ENCODE assay signal across 13 cellular contexts in genomic region chr6:108156180-108156937, GRCh38. TPM values are rescaled to one million over a fixed set of nuclear protein-coding genes. Genes with fewer than 3 reads are reported as not detected.
DNase-seq lines count a peak whose midpoint lies in the region; ATAC-seq and TF ChIP-seq lines count a peak whose summit lies in the region.
"Had no signal": no experiment of that assay in that cellular context is flagged by ENCODE, and none has a peak within 500 bp of the region (broad histone marks: within the 10 kb centered on the region; RNA-seq: fewer than 3 reads in every experiment).

No MANE protein-coding gene starts in this region.

- TF ChIP-seq CTCF in esophagus muscularis mucosa (IDR thresholded peaks at IDR 0.05): no peak
- TF ChIP-seq CTCF in left ventricle myocardium inferior (IDR thresholded peaks at IDR 0.05; ENCODE audit: borderline replicate concordance): no peak

- DNase-seq in activated naive CD4-positive, alpha-beta T cell treated with Interleukin-2 at 50 U/mL for 16 hours: no peak
- DNase-seq in NCI-H2196 (lab: John Stamatoyannopoulos, UW; ENCODE audit: unreplicated experiment) (peak; percentile 29), esophagus muscularis mucosa (ENCODE audit: extremely low spot score) (peak; percentile 88), left ventricle myocardium inferior (no peak), NAMALWA (ENCODE audit: low spot score) (no peak)
- DNase-seq in stimulated activated effector memory CD8-positive, alpha-beta T cell treated with anti-CD3 and anti-CD28 coated beads, Interleukin-12 subunit alpha, Interleukin-12 subunit beta, amount 100 ng/mL, for 72 hours (ENCODE audit: low spot score in 2 of 2): no peak
- DNase-seq: activated CD4-positive, alpha-beta T cell treated with anti-CD3 and anti-CD28 coated beads, Interleukin-2, amount 50 U/mL, for 48 hours; heart left ventricle had no signal

- TF ChIP-seq POLR2A in esophagus muscularis mucosa (IDR thresholded peaks at IDR 0.05; ENCODE audit: low read depth): no peak

- no peak for TF ChIP-seq EP300 in esophagus muscularis mucosa (IDR thresholded peaks at IDR 0.05)

- peaks cover 4% of the 10 kb centered on the region for H3K9me3 Mint-ChIP-seq in activated naive CD4-positive, alpha-beta T cell treated with anti-CD3 and anti-CD28 coated beads, Interleukin-2, amount 50 U/mL, for 24 hours
- no peaks in the 10 kb centered on the region for H3K9me3 Mint-ChIP-seq in stimulated activated effector memory CD8-positive, alpha-beta T cell treated with anti-CD3 and anti-CD28 coated beads, Interleukin-12 subunit alpha, Interleukin-12 subunit beta, amount 100 ng/mL, for 72 hours
- H3K9me3 Mint-ChIP-seq: activated naive CD4-positive, alpha-beta T cell treated with anti-CD3 and anti-CD28 coated beads, Interleukin-2, amount 50 U/mL, for 72 hours had no signal

- intact Hi-C loops in esophagus muscularis mucosa (cut with DNase I) (no loop called here), left ventricle myocardium inferior (cut with micrococcal nuclease) (no loop called here)

- H3K9me3 ChIP-seq in esophagus muscularis mucosa (no peaks in the 10 kb centered on the region), left ventricle myocardium inferior (replicated peaks) (no peaks in the 10 kb centered on the region)
- H3K9me3 ChIP-seq: heart left ventricle had no signal

- H3K4me3 Mint-ChIP-seq in activated naive CD4-positive, alpha-beta T cell treated with anti-CD3 and anti-CD28 coated beads, Interleukin-2, amount 50 U/mL, for 24 hours: peak overlapping the region; percentile 44
- H3K4me3 Mint-ChIP-seq in stimulated activated effector memory CD8-positive, alpha-beta T cell treated with anti-CD3 and anti-CD28 coated beads, Interleukin-12 subunit alpha, Interleukin-12 subunit beta, amount 100 ng/mL, for 72 hours: peak overlapping the region; percentile 73

- H3K27ac ChIP-seq in esophagus muscularis mucosa (replicated peaks in 1 of 4) (no peak overlapping the region), left ventricle myocardium inferior (replicated peaks) (no peak overlapping the region)
- H3K27ac ChIP-seq: heart left ventricle had no signal

- H3K27me3 Mint-ChIP-seq in activated naive CD4-positive, alpha-beta T cell treated with anti-CD3 and anti-CD28 coated beads, Interleukin-2, amount 50 U/mL, for 24 hours: peaks cover 65% of the 10 kb centered on the region

- H3K4me3 ChIP-seq in esophagus muscularis mucosa: no peak overlapping the region
- no peak overlapping the region for H3K4me3 ChIP-seq in left ventricle myocardium inferior
- H3K4me3 ChIP-seq: smooth muscle cell had no signal

- peak; percentile 24 for ATAC-seq in stimulated activated effector memory CD8-positive, alpha-beta T cell treated with anti-CD3 and anti-CD28 coated beads, Interleukin-12 subunit alpha, Interleukin-12 subunit beta, amount 100 ng/mL, for 72 hours
- no peak for ATAC-seq in GM18498 (IDR thresholded peaks at IDR 0.05; ENCODE audit: unreplicated experiment)
- ATAC-seq: activated naive CD4-positive, alpha-beta T cell treated with anti-CD3 and anti-CD28 coated beads, Interleukin-2, amount 50 U/mL, for 72 hours; heart left ventricle had no signal

- H3K36me3 Mint-ChIP-seq in activated naive CD4-positive, alpha-beta T cell treated with anti-CD3 and anti-CD28 coated beads, Interleukin-2, amount 50 U/mL, for 24 hours: peaks cover 5% of the 10 kb centered on the region
- H3K36me3 Mint-ChIP-seq in stimulated activated effector memory CD8-positive, alpha-beta T cell treated with anti-CD3 and anti-CD28 coated beads, Interleukin-12 subunit alpha, Interleukin-12 subunit beta, amount 100 ng/mL, for 72 hours: peaks cover 6% of the 10 kb centered on the region

- no peak overlapping the region for H3K27ac Mint-ChIP-seq in activated naive CD4-positive, alpha-beta T cell treated with anti-CD3 and anti-CD28 coated beads, Interleukin-2, amount 50 U/mL, for 24 hours
- no peak overlapping the region for H3K27ac Mint-ChIP-seq in stimulated activated effector memory CD8-positive, alpha-beta T cell treated with anti-CD3 and anti-CD28 coated beads, Interleukin-12 subunit alpha, Interleukin-12 subunit beta, amount 100 ng/mL, for 72 hours
- H3K27ac Mint-ChIP-seq: activated naive CD4-positive, alpha-beta T cell treated with anti-CD3 and anti-CD28 coated beads, Interleukin-2, amount 50 U/mL, for 72 hours had no signal

- H3K36me3 ChIP-seq in esophagus muscularis mucosa (no peaks in the 10 kb centered on the region), left ventricle myocardium inferior (no peaks in the 10 kb centered on the region)
- H3K36me3 ChIP-seq: heart left ventricle had no signal

- H3K4me1 ChIP-seq in esophagus muscularis mucosa (peaks cover 9 to 18% (median 16%) of the 10 kb centered on the region in 4 donors), left ventricle myocardium inferior (peaks cover 19% of the 10 kb centered on the region)

- H3K27me3 ChIP-seq in esophagus muscularis mucosa (peaks cover 0 to 99% (median 55%) of the 10 kb centered on the region in 4 donors), left ventricle myocardium inferior (ENCODE audit: low read depth) (peaks cover 100% of the 10 kb centered on the region)

- H3K4me1 Mint-ChIP-seq in activated naive CD4-positive, alpha-beta T cell treated with anti-CD3 and anti-CD28 coated beads, Interleukin-2, amount 50 U/mL, for 24 hours: peaks cover 16% of the 10 kb centered on the region
- peaks cover 14% of the 10 kb centered on the region for H3K4me1 Mint-ChIP-seq in stimulated activated effector memory CD8-positive, alpha-beta T cell treated with anti-CD3 and anti-CD28 coated beads, Interleukin-12 subunit alpha, Interleukin-12 subunit beta, amount 100 ng/mL, for 72 hours

- 23% methylated on average over 10 of the region's 10 CpGs for WGBS in esophagus muscularis mucosa

RNA-seq across cellular contexts. Expression of gene NR2E1, which starts 9.5 kb away (rescaled TPM):
- total RNA-seq in esophagus muscularis mucosa: not detected
- total RNA-seq in left ventricle myocardium inferior: not detected
- total RNA-seq: activated naive CD4-positive, alpha-beta T cell treated with anti-CD3 and anti-CD28 coated beads, Interleukin-2, amount 50 U/mL, for 72 hours; dermis microvascular lymphatic vessel endothelial cell; heart left ventricle; smooth muscle cell had no signal

Comparison
In these comparisons a context has a peak if more than half of its experiments do, and no peak if none do; other contexts are left out.
1. DNase-seq: peak in NCI-H2196 (single experiment) and esophagus muscularis mucosa (single experiment); none in activated naive CD4-positive, alpha-beta T cell treated with Interleukin-2 at 50 U/mL for 16 hours (single experiment), stimulated activated effector memory CD8-positive, alpha-beta T cell treated with anti-CD3 and anti-CD28 coated beads, Interleukin-12 subunit alpha, Interleukin-12 subunit beta, amount 100 ng/mL, for 72 hours (0 of 2), left ventricle myocardium inferior (single experiment) and NAMALWA (single experiment).